In genomic region chr1:38846210-38846609, GRCh38 we compare ENCODE assay signal across 1 cellular context.
TF ChIP-seq lines count a peak whose summit lies in the region.

No MANE protein-coding gene starts in this region.

TF ChIP-seq in IMR-90, 13 proteins besides CTCF, POLR2A, EP300 and RAD21:
- TF ChIP-seq FOS (IDR thresholded peaks at IDR 0.05; ENCODE audit: low read depth, low read length) (no peak), RCOR1 (IDR thresholded peaks at IDR 0.05; ENCODE audit: insufficient replicate concordance, low read length) (no peak), SMC3 (IDR thresholded peaks at IDR 0.05; ENCODE audit: low read depth, low read length) (no peak), NFE2L2 (IDR thresholded peaks at IDR 0.05; ENCODE audit: low read depth, low read length) (no peak), BHLHE40 (IDR thresholded peaks at IDR 0.05; ENCODE audit: low read depth, low read length) (no peak), MAZ (IDR thresholded peaks at IDR 0.05; ENCODE audit: borderline replicate concordance, low read depth, low read length) (no peak), MXI1 (IDR thresholded peaks at IDR 0.05; ENCODE audit: borderline replicate concordance, low read depth, low read length) (no peak), USF2 (IDR thresholded peaks at IDR 0.05; ENCODE audit: low read depth, low read length) (no peak), ELK1 (IDR thresholded peaks at IDR 0.05; ENCODE audit: borderline replicate concordance, low read depth, low read length) (no peak), MAFK (IDR thresholded peaks at IDR 0.05; ENCODE audit: low read depth, low read length) (no peak), RFX5 (IDR thresholded peaks at IDR 0.05; ENCODE audit: low read depth, low read length) (no peak), CEBPB (IDR thresholded peaks at IDR 0.05; ENCODE audit: low read depth, low read length) (no peak), CHD1 (IDR thresholded peaks at IDR 0.05; ENCODE audit: low read depth, low read length) (no peak)
